In genomic region chr10:13650961-13651360, GRCh38 we compare ENCODE assay signal across 22 cellular contexts.
DNase-seq lines count a peak whose midpoint lies in the region; ATAC-seq and TF ChIP-seq lines count a peak whose summit lies in the region.
"Had no signal": no experiment of that assay in that cellular context is flagged by ENCODE, and none has a peak within 500 bp of the region (broad histone marks: within the 10 kb centered on the region; RNA-seq: fewer than 3 reads in every experiment).

No MANE protein-coding gene starts in this region.

- H3K4me3 Mint-ChIP-seq in activated naive CD4-positive, alpha-beta T cell treated with anti-CD3 and anti-CD28 coated beads, Interleukin-2, amount 10 ng/mL, durations not matched to agents 7 days and 5 days, result no peak overlapping the region
- H3K4me3 Mint-ChIP-seq in glutamatergic neuron (ENCODE audit: unreplicated experiment), result no peak overlapping the region
- no peak overlapping the region for H3K4me3 Mint-ChIP-seq in osteocyte (ENCODE audit: unreplicated experiment)
- no peak overlapping the region for H3K4me3 Mint-ChIP-seq in activated T-helper 17 cell treated with anti-CD3 and anti-CD28 coated beads, Interleukin-2, amount 50 U/mL, for 72 hours
- H3K4me3 Mint-ChIP-seq: H9 had no signal

- no peak overlapping the region for H3K4me3 ChIP-seq in mucosa of descending colon
- H3K4me3 ChIP-seq: GM23248, PC-9, SJCRH30 had no signal

- H3K9me3 Mint-ChIP-seq in activated naive CD4-positive, alpha-beta T cell treated with anti-CD3 and anti-CD28 coated beads, Interleukin-2, amount 10 ng/mL, durations not matched to agents 7 days and 5 days, result no peaks in the 10 kb centered on the region
- peaks cover 3% of the 10 kb centered on the region for H3K9me3 Mint-ChIP-seq in glutamatergic neuron (ENCODE audit: unreplicated experiment)
- H3K9me3 Mint-ChIP-seq in osteocyte (ENCODE audit: unreplicated experiment), result no peaks in the 10 kb centered on the region
- no peaks in the 10 kb centered on the region for H3K9me3 Mint-ChIP-seq in activated T-helper 17 cell treated with anti-CD3 and anti-CD28 coated beads, Interleukin-2, amount 50 U/mL, for 72 hours
- H3K9me3 Mint-ChIP-seq: H9 had no signal

- H3K36me3 ChIP-seq in mucosa of descending colon (ENCODE audit: low read depth), result no peaks in the 10 kb centered on the region

- no peak for ATAC-seq in mucosa of descending colon
- ATAC-seq in activated T-helper 17 cell treated with anti-CD3 and anti-CD28 coated beads, Interleukin-2, amount 50 U/mL, for 72 hours (replicated peaks), result no peak
- ATAC-seq: Right ventricle myocardium inferior had no signal

- peaks cover 17% of the 10 kb centered on the region for H3K36me3 Mint-ChIP-seq in activated naive CD4-positive, alpha-beta T cell treated with anti-CD3 and anti-CD28 coated beads, Interleukin-2, amount 10 ng/mL, durations not matched to agents 7 days and 5 days
- H3K36me3 Mint-ChIP-seq in glutamatergic neuron (ENCODE audit: unreplicated experiment), result peaks cover 7% of the 10 kb centered on the region
- peaks cover 74% of the 10 kb centered on the region for H3K36me3 Mint-ChIP-seq in osteocyte (ENCODE audit: unreplicated experiment)
- peaks cover 9% of the 10 kb centered on the region for H3K36me3 Mint-ChIP-seq in activated T-helper 17 cell treated with anti-CD3 and anti-CD28 coated beads, Interleukin-2, amount 50 U/mL, for 72 hours (ENCODE audit: low read depth)

- intact Hi-C loops in mucosa of descending colon (cut with DNase I, micrococcal nuclease), result no loop called here

- no peak for DNase-seq in activated naive CD4-positive, alpha-beta T cell treated with anti-CD3 and anti-CD28 coated beads, Interleukin-2, amount 10 ng/mL, durations not matched to agents 7 days and 5 days
- no peak for DNase-seq in activated naive CD4-positive, alpha-beta T cell treated with anti-CD3 and anti-CD28 coated beads, Interleukin-2, amount 50 U/mL, for 16 hours
- DNase-seq in glutamatergic neuron (no peak), osteocyte (ENCODE audit: extremely low spot score, unreplicated experiment) (no peak), mucosa of descending colon (no peak)
- DNase-seq: DMS153, GM23248, H9, KBM-7, MV-4-11, NCI-H1105, NCI-H1436 treated with DMSO at 0.1 percent for 48 hours, NCI-H187 treated with DMSO at 0.1 percent for 48 hours, NCI-H2171 treated with DMSO at 0.1 percent for 48 hours, NCI-H345, NCI-H510A treated with DMSO at 0.1 percent for 48 hours, NCI-H774, PC-9, SJCRH30 had no signal

- peaks cover 14% of the 10 kb centered on the region for H3K4me1 Mint-ChIP-seq in activated naive CD4-positive, alpha-beta T cell treated with anti-CD3 and anti-CD28 coated beads, Interleukin-2, amount 10 ng/mL, durations not matched to agents 7 days and 5 days
- H3K4me1 Mint-ChIP-seq in glutamatergic neuron (ENCODE audit: low read depth, unreplicated experiment), result peaks cover 15% of the 10 kb centered on the region
- no peaks in the 10 kb centered on the region for H3K4me1 Mint-ChIP-seq in osteocyte (ENCODE audit: unreplicated experiment)
- peaks cover 4% of the 10 kb centered on the region for H3K4me1 Mint-ChIP-seq in activated T-helper 17 cell treated with anti-CD3 and anti-CD28 coated beads, Interleukin-2, amount 50 U/mL, for 72 hours

- H3K27ac ChIP-seq in angular gyrus (ENCODE audit: low read depth, low read length), result peak overlapping the region; percentile 5
- H3K27ac ChIP-seq: GM23248, PC-9, SJCRH30 had no signal

- no peaks in the 10 kb centered on the region for H3K9me3 ChIP-seq in mucosa of descending colon
- H3K9me3 ChIP-seq: SJCRH30 had no signal

- CTCF ChIA-PET in activated naive CD4-positive, alpha-beta T cell treated with anti-CD3 and anti-CD28 coated beads, Interleukin-2, amount 10 ng/mL, durations not matched to agents 7 days and 5 days (lab: Charles Lee), result interaction anchor here (1.0 kb wide), 1 partner anchor 9 kb away, joined by 5 read pairs; no protein-coding TSS in a partner anchor

- peak overlapping the region; percentile 5 for H3K27ac Mint-ChIP-seq in activated naive CD4-positive, alpha-beta T cell treated with anti-CD3 and anti-CD28 coated beads, Interleukin-2, amount 10 ng/mL, durations not matched to agents 7 days and 5 days
- H3K27ac Mint-ChIP-seq in glutamatergic neuron (ENCODE audit: unreplicated experiment), result peak overlapping the region; percentile 25
- H3K27ac Mint-ChIP-seq in osteocyte (ENCODE audit: unreplicated experiment), result no peak overlapping the region
- H3K27ac Mint-ChIP-seq in activated T-helper 17 cell treated with anti-CD3 and anti-CD28 coated beads, Interleukin-2, amount 50 U/mL, for 72 hours, result no peak overlapping the region

- TF ChIP-seq CTCF in glutamatergic neuron (IDR thresholded peaks at IDR 0.05; ENCODE audit: partially characterized antibody, unreplicated experiment) (no peak), osteocyte (IDR thresholded peaks at IDR 0.05) (no peak), mucosa of descending colon (IDR thresholded peaks at IDR 0.05) (no peak)

- no peaks in the 10 kb centered on the region for H3K27me3 Mint-ChIP-seq in activated naive CD4-positive, alpha-beta T cell treated with anti-CD3 and anti-CD28 coated beads, Interleukin-2, amount 10 ng/mL, durations not matched to agents 7 days and 5 days
- peaks cover 6% of the 10 kb centered on the region for H3K27me3 Mint-ChIP-seq in glutamatergic neuron (ENCODE audit: unreplicated experiment)
- H3K27me3 Mint-ChIP-seq in osteocyte (ENCODE audit: unreplicated experiment), result no peaks in the 10 kb centered on the region
- no peaks in the 10 kb centered on the region for H3K27me3 Mint-ChIP-seq in activated T-helper 17 cell treated with anti-CD3 and anti-CD28 coated beads, Interleukin-2, amount 50 U/mL, for 72 hours

- no peaks in the 10 kb centered on the region for H3K4me1 ChIP-seq in mucosa of descending colon (ENCODE audit: low read depth)
- H3K4me1 ChIP-seq: SJCRH30 had no signal

Comparison
In these comparisons a context has a peak if more than half of its experiments do, and no peak if none do; other contexts are left out.
1. H3K27ac Mint-ChIP-seq: peak in activated naive CD4-positive, alpha-beta T cell treated with anti-CD3 and anti-CD28 coated beads, Interleukin-2, amount 10 ng/mL, durations not matched to agents 7 days and 5 days (single experiment) and glutamatergic neuron (single experiment); none in osteocyte (single experiment) and activated T-helper 17 cell treated with anti-CD3 and anti-CD28 coated beads, Interleukin-2, amount 50 U/mL, for 72 hours (single experiment).